21 cellular contexts compared by ENCODE assay signal in genomic region chr16:54437921-54438320, GRCh38.
"Had no signal": no experiment of that assay in that cellular context is flagged by ENCODE, and none has a peak within 500 bp of the region (broad histone marks: within the 10 kb centered on the region; RNA-seq: fewer than 3 reads in every experiment).

No MANE protein-coding gene starts in this region.

- ATAC-seq: heart left ventricle; left lobe of liver; mucosa of descending colon; naive thymus-derived CD8-positive, alpha-beta T cell; stimulated activated naive CD8-positive, alpha-beta T cell treated with anti-CD3 and anti-CD28 coated beads, Interleukin-15, Interleukin-2, amounts not matched to agents 100 U/mL and 50 U/mL, for 24 hours had no signal

- H3K27me3 ChIP-seq: heart left ventricle, ovary, right atrium auricular region, upper lobe of left lung, uterus had no signal

- DNase-seq: effector CD8-positive, alpha-beta T cell; heart left ventricle; hypothalamus; mammary epithelial cell; mucosa of descending colon; naive thymus-derived CD8-positive, alpha-beta T cell; nucleus accumbens; ovary; small intestine; stimulated activated CD4-positive, alpha-beta T cell treated with anti-CD3 and anti-CD28 coated beads, Interleukin-12 subunit alpha, Interleukin-12 subunit beta, amount 100 ng/mL, for 4 hours; stimulated activated CD4-positive, alpha-beta T cell treated with anti-CD3 and anti-CD28 coated beads, Interleukin-2, amount 100 ng/mL, for 48 hours; stimulated activated naive CD8-positive, alpha-beta T cell treated with anti-CD3 and anti-CD28 coated beads, Interleukin-15, Interleukin-2, amounts not matched to agents 100 U/mL and 50 U/mL, for 24 hours; tibial artery; upper lobe of left lung; uterus had no signal

- H3K4me1 ChIP-seq: heart left ventricle, right atrium auricular region, suprapubic skin, tibial artery, uterus had no signal

- FAIRE-seq: frontal cortex, islet of Langerhans, small intestine had no signal

- H3K4me3 ChIP-seq: coronary artery, heart left ventricle, mucosa of descending colon, ovary, right atrium auricular region, suprapubic skin, tibial artery, upper lobe of left lung, uterus had no signal

- H3K9me3 ChIP-seq: mucosa of descending colon, ovary, suprapubic skin, tibial artery, uterus had no signal

- H3K27ac ChIP-seq: coronary artery, heart left ventricle, ovary, right atrium auricular region, suprapubic skin, tibial artery, upper lobe of left lung, uterus had no signal

- H3K36me3 ChIP-seq: heart left ventricle, ovary, right atrium auricular region, suprapubic skin, tibial artery, upper lobe of left lung, uterus had no signal
